In the genomic region with DNA sequence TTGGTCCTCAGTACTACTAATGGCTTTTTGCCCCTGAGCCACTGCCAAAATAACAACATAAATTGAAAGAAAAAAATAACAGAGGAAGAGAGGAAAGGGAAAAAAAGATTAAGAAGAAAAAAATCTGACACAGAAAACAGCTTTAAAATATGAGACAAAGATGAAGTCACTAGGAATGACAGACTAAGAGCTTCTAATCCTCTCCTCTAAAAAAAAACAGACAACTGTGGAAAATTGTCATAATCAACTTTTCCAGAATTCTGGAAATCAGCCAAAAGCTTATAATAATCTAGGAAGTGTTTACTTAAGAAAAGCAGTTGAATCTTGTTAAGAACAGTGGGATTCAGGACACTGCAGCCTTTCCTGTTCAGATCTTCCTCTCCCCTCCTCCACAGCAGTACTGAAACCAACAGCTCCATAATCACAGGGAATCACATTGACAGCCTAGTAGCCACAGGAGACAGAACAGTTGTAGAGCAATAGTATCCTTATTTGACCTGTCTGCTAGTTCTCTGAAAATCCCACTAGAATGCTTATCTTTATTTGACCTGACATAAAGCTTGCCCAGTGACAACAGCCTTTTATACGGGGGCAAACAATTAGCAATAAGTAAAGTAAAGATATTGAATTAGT, we compare ENCODE assay signal across 12 cellular contexts. TPM values are rescaled to one million over a fixed set of nuclear protein-coding genes. Genes with fewer than 3 reads are reported as not detected.
A peak's percentile ranks its signal among the peaks of the same experiment; 100 is the strongest.
DNase-seq lines count a peak whose midpoint lies in the region; ATAC-seq and TF ChIP-seq lines count a peak whose summit lies in the region.
"Had no signal": no experiment of that assay in that cellular context is flagged by ENCODE, and none has a peak within 500 bp of the region (broad histone marks: within the 10 kb centered on the region; RNA-seq: fewer than 3 reads in every experiment).

No MANE protein-coding gene starts in this region.

- peaks cover 26% of the 10 kb centered on the region for H3K36me3 ChIP-seq in BE2C
- peaks cover 0 to 86% of the 10 kb centered on the region in 2 donors for H3K36me3 ChIP-seq in left lung
- peaks cover 4% of the 10 kb centered on the region for H3K36me3 ChIP-seq in H7 (replicated peaks; ENCODE audit: control insufficient read depth, insufficient read depth, low read length)

- H3K27ac ChIP-seq in left lung: peak overlapping the region in 1 of 2 donors; percentile 9

- no peaks in the 10 kb centered on the region for H3K27me3 ChIP-seq in BE2C
- no peaks in the 10 kb centered on the region for H3K27me3 ChIP-seq in left lung
- no peaks in the 10 kb centered on the region for H3K27me3 ChIP-seq in H7 (ENCODE audit: control insufficient read depth, insufficient read depth, low read length)

- intact Hi-C loops in left lung (cut with DNase I): no loop called here

- no peaks in the 10 kb centered on the region for H3K9me3 ChIP-seq in BE2C
- no peaks in the 10 kb centered on the region for H3K9me3 ChIP-seq in left lung

- H3K4me3 ChIP-seq in BE2C (ENCODE audit: low read depth, low read length): no peak overlapping the region
- H3K4me3 ChIP-seq in cardiac fibroblast (replicated peaks in 1 of 2; ENCODE audit: low read depth in 2 of 2, low read length in 2 of 2): no peak overlapping the region
- H3K4me3 ChIP-seq in left lung: no peak overlapping the region
- H3K4me3 ChIP-seq in H7 (ENCODE audit: insufficient read depth, low read depth, low read length): no peak overlapping the region
- H3K4me3 ChIP-seq: GM12878 had no signal

- H3K4me1 ChIP-seq in BE2C (peaks cover 13% of the 10 kb centered on the region), left lung (peaks cover 0 to 5% of the 10 kb centered on the region in 2 donors)

- TF ChIP-seq CTCF in BE2C (IDR thresholded peaks at IDR 0.05; ENCODE audit: low read depth, low read length) (no peak), cardiac fibroblast (IDR thresholded peaks at IDR 0.05; ENCODE audit: low read depth, low read length) (no peak), left lung (IDR thresholded peaks at IDR 0.05) (no peak), GM20000 (IDR thresholded peaks at IDR 0.05; ENCODE audit: extremely low read depth, missing control alignments) (no peak)

- peak; percentile 49 for ATAC-seq in left lung
- ATAC-seq: GM12878, PC-3 had no signal

- DNase-seq in BE2C (peak; percentile 62), NCI-H146 treated with DMSO at 0.1 percent for 48 hours (lab: John Stamatoyannopoulos, UW; ENCODE audit: unreplicated experiment) (peak; percentile 27), cardiac fibroblast (ENCODE audit: low read depth in 2 of 2) (peak; percentile 28 to 62), left lung (no peak), H7 (no peak), anterior cingulate cortex (lab: John Stamatoyannopoulos, UW) (no peak), glomerular visceral epithelial cell (ENCODE audit: extremely low spot score) (no peak), GM20000 (ENCODE audit: low spot score) (no peak)
- DNase-seq: activated CD4-positive, alpha-beta T cell treated with anti-CD3 and anti-CD28 coated beads for 48 hours; hippocampal formation; PC-3 had no signal

RNA-seq across cellular contexts. Expression of a gene that starts 41.6 kb away (rescaled TPM):
- 16.8 TPM for polyA plus RNA-seq in BE2C (2012; ENCODE audit: insufficient read depth, insufficient read length, low read depth)
- 10 to 100 TPM; 34.9 to 45.4 TPM for total RNA-seq in left lung
- 31.9 and 33.0 TPM in 2 replicates for total RNA-seq in H7 (2014; rRNA removed; shearing (Covaris generic))

Comparison
In these comparisons a context has a peak if more than half of its experiments do, and no peak if none do; other contexts are left out.
1. DNase-seq: peak in BE2C (single experiment), NCI-H146 treated with DMSO at 0.1 percent for 48 hours (single experiment) and cardiac fibroblast (2 of 2); none in left lung (0 of 2), H7 (single experiment), anterior cingulate cortex (0 of 58), glomerular visceral epithelial cell (single experiment) and GM20000 (single experiment).